ENCODE assay signal across 1 cellular context in genomic region chr16:75622762-75623605, GRCh38.
A peak's percentile ranks its signal among the peaks of the same experiment; 100 is the strongest.
TF ChIP-seq lines count a peak whose summit lies in the region.

ADAT1 (minus strand) TSS chr16:75623281; CDS start chr16:75620799, 2,482 bp downstream.

TF ChIP-seq in HEK293, 187 proteins besides CTCF, POLR2A, EP300 and RAD21 (continued from another document and continues in another):
- TF ChIP-seq INSM2 (tag by site-specific recombination; IDR thresholded peaks at IDR 0.05): no peak
- no peak for TF ChIP-seq ZNF777 (tag by site-specific recombination; IDR thresholded peaks at IDR 0.05; ENCODE audit: borderline replicate concordance)
- TF ChIP-seq ZNF514 (tag by site-specific recombination; IDR thresholded peaks at IDR 0.05): no peak
- TF ChIP-seq ZNF610 (tag by site-specific recombination; IDR thresholded peaks at IDR 0.05; ENCODE audit: borderline replicate concordance): peak; percentile 58; the same call in 1 of the 2 replicates
- TF ChIP-seq REPIN1 (tag by site-specific recombination; IDR thresholded peaks at IDR 0.05; ENCODE audit: low read depth): peak; percentile 84; the same call in 1 of the 2 replicates
- TF ChIP-seq ZNF214 (tag by site-specific recombination; IDR thresholded peaks at IDR 0.05; ENCODE audit: borderline replicate concordance): no peak
- no peak for TF ChIP-seq PRDM4 (tag by site-specific recombination; IDR thresholded peaks at IDR 0.05)
- TF ChIP-seq ZBTB20 (tag by site-specific recombination; IDR thresholded peaks at IDR 0.05): peak; percentile 67; the same call in 1 of the 2 replicates
- TF ChIP-seq ZNF704 (tag by site-specific recombination; IDR thresholded peaks at IDR 0.05): 0 out of 2 replicates have a peak, but pooled peaks have one; percentile 51
- TF ChIP-seq ZNF76 (tag by site-specific recombination; IDR thresholded peaks at IDR 0.05; ENCODE audit: borderline replicate concordance, low read depth): peak; percentile 94
- no peak for TF ChIP-seq ZBTB7A (tag by site-specific recombination; IDR thresholded peaks at IDR 0.05; ENCODE audit: low read depth)
- peak; percentile 43; the same call in 1 of the 2 replicates for TF ChIP-seq ZBTB6 (tag by site-specific recombination; IDR thresholded peaks at IDR 0.05)
- TF ChIP-seq ZBTB11 (tag by site-specific recombination; conservative IDR thresholded peaks at IDR 0.05; ENCODE audit: low read depth): peak; percentile 93
- TF ChIP-seq ZNF558 (tag by site-specific recombination; IDR thresholded peaks at IDR 0.05): no peak
- TF ChIP-seq ZNF585B (tag by site-specific recombination; IDR thresholded peaks at IDR 0.05): no peak
- TF ChIP-seq ZNF121 (tag by site-specific recombination; IDR thresholded peaks at IDR 0.05): peak; percentile 88
- no peak for TF ChIP-seq ZNF473 (tag by site-specific recombination; IDR thresholded peaks at IDR 0.05)
- TF ChIP-seq ZNF132 (tag by site-specific recombination; IDR thresholded peaks at IDR 0.05; ENCODE audit: borderline replicate concordance): no peak
- TF ChIP-seq ZFHX2 (tag by site-specific recombination; conservative IDR thresholded peaks at IDR 0.05): 0 out of 2 replicates have a peak, but pooled peaks have one; percentile 29
- TF ChIP-seq ZNF658 (tag by site-specific recombination; IDR thresholded peaks at IDR 0.05): no peak
- no peak for TF ChIP-seq ZNF248 (tag by site-specific recombination; IDR thresholded peaks at IDR 0.05)
- TF ChIP-seq ZNF530 (tag by site-specific recombination; IDR thresholded peaks at IDR 0.05; ENCODE audit: low read depth): no peak
- TF ChIP-seq ZNF624 (tag by site-specific recombination; IDR thresholded peaks at IDR 0.05): no peak
- TF ChIP-seq ZBTB48 (tag by site-specific recombination; IDR thresholded peaks at IDR 0.05): no peak
- TF ChIP-seq ZNF341 (tag by site-specific recombination; IDR thresholded peaks at IDR 0.05; ENCODE audit: low read depth): peak; percentile 76
- no peak for TF ChIP-seq ZNF433 (tag by site-specific recombination; IDR thresholded peaks at IDR 0.05; ENCODE audit: low read depth)
- no peak for TF ChIP-seq HOXD13 (CRISPR knock-in tag; IDR thresholded peaks at IDR 0.05; ENCODE audit: borderline replicate concordance)
- peak; percentile 94 for TF ChIP-seq ZEB2 (tag by site-specific recombination; IDR thresholded peaks at IDR 0.05)
- no peak for TF ChIP-seq ZNF654 (tag by site-specific recombination; IDR thresholded peaks at IDR 0.05; ENCODE audit: low read depth)
- no peak for TF ChIP-seq ZNF354C (tag by site-specific recombination; IDR thresholded peaks at IDR 0.05; ENCODE audit: borderline replicate concordance, low read depth)
- no peak for TF ChIP-seq GFI1B (tag by site-specific recombination; IDR thresholded peaks at IDR 0.05)
- peak; percentile 98 for TF ChIP-seq ZNF561 (tag by site-specific recombination; IDR thresholded peaks at IDR 0.05; ENCODE audit: borderline replicate concordance)
- peak; percentile 44; the same call in 1 of the 2 replicates for TF ChIP-seq ZFP69B (tag by site-specific recombination; IDR thresholded peaks at IDR 0.05)
- no peak for TF ChIP-seq ZSCAN4 (tag by site-specific recombination; IDR thresholded peaks at IDR 0.05)
- no peak for TF ChIP-seq ZNF596 (tag by site-specific recombination; IDR thresholded peaks at IDR 0.05)
- no peak for TF ChIP-seq ZBTB49 (tag by site-specific recombination; IDR thresholded peaks at IDR 0.05; ENCODE audit: low read depth)
- 0 out of 2 replicates have a peak, but pooled peaks have one; percentile 53 for TF ChIP-seq KLF9 (tag by site-specific recombination; IDR thresholded peaks at IDR 0.05; ENCODE audit: low read depth)
- no peak for TF ChIP-seq ZNF529 (tag by site-specific recombination; IDR thresholded peaks at IDR 0.05; ENCODE audit: insufficient replicate concordance)
- peak; percentile 49 for TF ChIP-seq PRDM10 (tag by site-specific recombination; IDR thresholded peaks at IDR 0.05)
- no peak for TF ChIP-seq ZNF174 (tag by site-specific recombination; IDR thresholded peaks at IDR 0.05)
- TF ChIP-seq MZF1 (tag by site-specific recombination; IDR thresholded peaks at IDR 0.05; ENCODE audit: borderline replicate concordance): no peak
- no peak for TF ChIP-seq ZNF416 (tag by site-specific recombination; IDR thresholded peaks at IDR 0.05)
- TF ChIP-seq ZNF501 (tag by site-specific recombination; IDR thresholded peaks at IDR 0.05): peak; percentile 82
- no peak for TF ChIP-seq YY2 (tag by site-specific recombination; IDR thresholded peaks at IDR 0.05)
- 0 out of 2 replicates have a peak, but pooled peaks have one; percentile 35 for TF ChIP-seq ZNF449 (tag by site-specific recombination; IDR thresholded peaks at IDR 0.05)
